8 cellular contexts compared by ENCODE assay signal in genomic region chr5:181217111-181217804, GRCh38. TPM values are rescaled to one million over a fixed set of nuclear protein-coding genes. Genes with fewer than 3 reads are reported as not detected.
DNase-seq lines count a peak whose midpoint lies in the region; ATAC-seq and TF ChIP-seq lines count a peak whose summit lies in the region.

No MANE protein-coding gene starts in this region.

- intact Hi-C loops in transverse colon (cut with DNase I; ENCODE audit: low total_unique reads) = no loop called here

- H3K27me3 ChIP-seq in transverse colon = no peaks in the 10 kb centered on the region

- WGBS in transverse colon (ENCODE audit: low coverage in 1 of 2), 2 donors = 2% methylated on average over 37 of the region's 46 CpGs; no CpG with 5 or more reads in 1 of the 2 donors

- no peaks in the 10 kb centered on the region for H3K9me3 ChIP-seq in transverse colon

- peaks cover 16% of the 10 kb centered on the region for H3K4me1 Mint-ChIP-seq in endothelial cell (ENCODE audit: unreplicated experiment)
- peaks cover 35 to 58% (median 50%) of the 10 kb centered on the region in 3 donors for H3K4me1 Mint-ChIP-seq in naive B cell

- ATAC-seq in HG03196 (IDR thresholded peaks at IDR 0.05; ENCODE audit: unreplicated experiment) (peak; percentile 21), naive B cell (ENCODE audit: low read depth in 2 of 2) (peak; percentile 27 to 38), HG02840 (IDR thresholded peaks at IDR 0.05; ENCODE audit: low FRiP score, unreplicated experiment) (no peak)

- TF ChIP-seq CTCF in endothelial cell (IDR thresholded peaks at IDR 0.05; ENCODE audit: unreplicated experiment) (no peak), transverse colon (IDR thresholded peaks at IDR 0.05) (no peak)

- peak; percentile 58 to 62 for DNase-seq in activated CD4-positive, alpha-beta T cell treated with anti-CD3 and anti-CD28 coated beads for 4 hours
- DNase-seq in endothelial cell (ENCODE audit: low spot score) (peak; percentile 54), naive B cell (peak; percentile 65), transverse colon (peak; percentile 55), NCI-H187 (lab: John Stamatoyannopoulos, UW) (no peak)

- H3K27ac ChIP-seq in transverse colon = peak overlapping the region; percentile 71 to 81 (median 75)

- in situ Hi-C loops in transverse colon (cut with MboI; ENCODE audit: low pct_ligation_motif_present in 1 of 4, low pct_unique_long_range_greater_than_20kb in 1 of 4, low sequenced_read_pairs in 3 of 4) = no loop called here

- peaks cover 8% of the 10 kb centered on the region for H3K36me3 Mint-ChIP-seq in endothelial cell (ENCODE audit: low read depth, unreplicated experiment)
- H3K36me3 Mint-ChIP-seq in naive B cell = no peaks in the 10 kb centered on the region

- H3K4me3 ChIP-seq in GM08714 (ENCODE audit: low read length) = peak overlapping the region; percentile 54; the same call in 1 of the 2 replicates
- peak overlapping the region; percentile 19 to 51 (median 29) for H3K4me3 ChIP-seq in transverse colon

- H3K4me1 ChIP-seq in transverse colon = peaks cover 0 to 31% (median 23%) of the 10 kb centered on the region in 4 donors

- H3K27ac Mint-ChIP-seq in endothelial cell (ENCODE audit: unreplicated experiment) (no peak overlapping the region), naive B cell (peak overlapping the region; percentile 85 to 100 (median 99))

- H3K9me3 Mint-ChIP-seq in endothelial cell (ENCODE audit: unreplicated experiment) = no peaks in the 10 kb centered on the region
- peaks cover 0 to 16% (median 4%) of the 10 kb centered on the region in 7 donors for H3K9me3 Mint-ChIP-seq in naive B cell

- no peak for TF ChIP-seq POLR2A in transverse colon (IDR thresholded peaks at IDR 0.05)

- H3K27me3 Mint-ChIP-seq in endothelial cell (ENCODE audit: unreplicated experiment) (peaks cover 31% of the 10 kb centered on the region), naive B cell (peaks cover 0 to 13% (median 9%) of the 10 kb centered on the region in 3 donors)

- H3K4me3 Mint-ChIP-seq in endothelial cell (ENCODE audit: unreplicated experiment) (peak overlapping the region; percentile 87), naive B cell (peak overlapping the region; percentile 88 to 100 (median 97))

- TF ChIP-seq EP300 in transverse colon (IDR thresholded peaks at IDR 0.05; ENCODE audit: low read depth) = no peak

- no peaks in the 10 kb centered on the region for H3K36me3 ChIP-seq in transverse colon

RNA-seq across cellular contexts. Expression of gene TRIM41, which starts 5.8 kb away (rescaled TPM):
- total RNA-seq in endothelial cell (ENCODE audit: unreplicated experiment) (21.8 TPM), transverse colon (10 to 100 TPM; 17.9 to 23.9 (median 18.7) TPM)
- polyA plus RNA-seq in naive B cell (ENCODE audit: low read depth in 6 of 6) = 1 to 10 TPM in 3 of 6 donors, under 1 TPM in 3; 0.40 to 1.6 (median 1.0) TPM

RNA-seq across cellular contexts. Expression of gene TRIM7, which starts 12.3 kb away (rescaled TPM):
- total RNA-seq in endothelial cell (ENCODE audit: unreplicated experiment) (not detected), transverse colon (10 to 100 TPM in 1 of 4 donors, 1 to 10 TPM in 2, not detected in 1; 2.5 to 16.7 (median 7.5) TPM)
- under 1 TPM in 3 of 6 donors, not detected in 3; 0.09 to 0.27 (median 0.24) TPM for polyA plus RNA-seq in naive B cell (ENCODE audit: low read depth in 6 of 6)

RNA-seq across cellular contexts. Expression of gene RACK1, which starts 26.4 kb away (rescaled TPM):
- total RNA-seq in endothelial cell (ENCODE audit: unreplicated experiment) (2,232 TPM), transverse colon (1,000 to 10,000 TPM; 1,633 to 1,930 (median 1,753) TPM)
- polyA plus RNA-seq in naive B cell (ENCODE audit: low read depth in 6 of 6) = 1,000 to 10,000 TPM; 2,383 to 2,887 (median 2,526) TPM

RNA-seq across cellular contexts. Expression of gene TRIM52, which starts 43.7 kb away (rescaled TPM):
- total RNA-seq in endothelial cell (ENCODE audit: unreplicated experiment) (10.4 TPM), transverse colon (10 to 100 TPM; 14.7 to 24.3 (median 20.4) TPM)
- 10 to 100 TPM in 5 of 6 donors, 1 to 10 TPM in 1; 6.4 to 35.1 (median 27.7) TPM for polyA plus RNA-seq in naive B cell (ENCODE audit: low read depth in 6 of 6)

Comparison
In these comparisons a context has a peak if more than half of its experiments do, and no peak if none do; other contexts are left out.
1. DNase-seq: peak in activated CD4-positive, alpha-beta T cell treated with anti-CD3 and anti-CD28 coated beads for 4 hours (2 of 2), endothelial cell (single experiment), naive B cell (single experiment) and transverse colon (single experiment); none in NCI-H187 (0 of 2).